In genomic region chr10:77231375-77231774, GRCh38 we compare ENCODE assay signal across 1 cellular context.
TF ChIP-seq lines count a peak whose summit lies in the region.

No MANE protein-coding gene starts in this region.

TF ChIP-seq in GM12878, 131 proteins besides CTCF, POLR2A, EP300 and RAD21 (continued from another document):
- TF ChIP-seq SIN3A (IDR thresholded peaks at IDR 0.05; ENCODE audit: low read depth, low read length), result no peak
- no peak for TF ChIP-seq ZSCAN29 (IDR thresholded peaks at IDR 0.05)
- TF ChIP-seq HCFC1 (IDR thresholded peaks at IDR 0.05; ENCODE audit: low read length), result no peak
